Comparison of ENCODE assay signal across 2 cellular contexts in the genomic region with DNA sequence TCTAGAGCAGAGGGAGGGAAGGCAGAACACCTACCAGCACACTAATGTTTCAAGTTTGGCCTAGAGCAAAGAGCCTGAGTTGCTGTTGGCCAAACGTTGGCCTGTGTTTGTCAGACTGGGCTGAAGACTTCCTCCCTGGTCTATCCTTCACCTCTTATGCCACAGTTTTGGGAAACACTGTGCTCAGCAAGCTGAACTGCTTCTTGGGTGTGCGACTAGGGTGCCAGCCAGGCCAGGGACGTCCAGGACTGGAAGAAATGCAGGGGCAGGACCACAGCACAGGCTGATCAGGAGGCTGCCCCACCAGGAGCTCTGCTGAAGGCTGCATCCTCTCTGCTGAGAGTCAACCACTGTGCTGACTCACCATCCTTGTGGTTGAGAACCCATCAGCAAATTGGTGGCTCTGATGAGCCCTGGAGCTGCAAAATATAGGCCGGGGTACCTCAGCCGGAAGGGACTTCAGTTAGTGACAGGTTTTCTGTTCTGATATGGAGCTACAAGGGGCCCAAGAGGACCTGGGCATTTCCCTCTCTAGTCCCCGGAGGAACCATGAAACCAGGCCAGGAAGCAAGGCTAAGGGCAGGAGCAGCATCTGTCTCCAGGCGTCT.
TF ChIP-seq lines count a peak whose summit lies in the region.

No MANE protein-coding gene starts in this region.

TF ChIP-seq in HepG2, 621 proteins besides CTCF, POLR2A, EP300 and RAD21:
- TF ChIP-seq ASH2L (IDR thresholded peaks at IDR 0.05; ENCODE audit: insufficient read length, low read depth, low read length), result no peak
- no peak for TF ChIP-seq GLI4 (CRISPR knock-in tag; IDR thresholded peaks at IDR 0.05; ENCODE audit: borderline replicate concordance)
- TF ChIP-seq, protein P1, sequence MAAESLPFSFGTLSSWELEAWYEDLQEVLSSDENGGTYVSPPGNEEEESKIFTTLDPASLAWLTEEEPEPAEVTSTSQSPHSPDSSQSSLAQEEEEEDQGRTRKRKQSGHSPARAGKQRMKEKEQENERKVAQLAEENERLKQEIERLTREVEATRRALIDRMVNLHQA (CRISPR knock-in tag; IDR thresholded peaks at IDR 0.05), result no peak
- no peak for TF ChIP-seq GABPB1 (CRISPR knock-in tag; IDR thresholded peaks at IDR 0.05)
- no peak for TF ChIP-seq MAF1 (CRISPR knock-in tag; IDR thresholded peaks at IDR 0.05; ENCODE audit: borderline replicate concordance)
- TF ChIP-seq GZF1 (CRISPR knock-in tag; IDR thresholded peaks at IDR 0.05), result no peak
- TF ChIP-seq TEAD2 (CRISPR knock-in tag; IDR thresholded peaks at IDR 0.05), result no peak
- TF ChIP-seq ZSCAN31 (CRISPR knock-in tag; IDR thresholded peaks at IDR 0.05; ENCODE audit: low read depth), result no peak
- TF ChIP-seq, protein P2, sequence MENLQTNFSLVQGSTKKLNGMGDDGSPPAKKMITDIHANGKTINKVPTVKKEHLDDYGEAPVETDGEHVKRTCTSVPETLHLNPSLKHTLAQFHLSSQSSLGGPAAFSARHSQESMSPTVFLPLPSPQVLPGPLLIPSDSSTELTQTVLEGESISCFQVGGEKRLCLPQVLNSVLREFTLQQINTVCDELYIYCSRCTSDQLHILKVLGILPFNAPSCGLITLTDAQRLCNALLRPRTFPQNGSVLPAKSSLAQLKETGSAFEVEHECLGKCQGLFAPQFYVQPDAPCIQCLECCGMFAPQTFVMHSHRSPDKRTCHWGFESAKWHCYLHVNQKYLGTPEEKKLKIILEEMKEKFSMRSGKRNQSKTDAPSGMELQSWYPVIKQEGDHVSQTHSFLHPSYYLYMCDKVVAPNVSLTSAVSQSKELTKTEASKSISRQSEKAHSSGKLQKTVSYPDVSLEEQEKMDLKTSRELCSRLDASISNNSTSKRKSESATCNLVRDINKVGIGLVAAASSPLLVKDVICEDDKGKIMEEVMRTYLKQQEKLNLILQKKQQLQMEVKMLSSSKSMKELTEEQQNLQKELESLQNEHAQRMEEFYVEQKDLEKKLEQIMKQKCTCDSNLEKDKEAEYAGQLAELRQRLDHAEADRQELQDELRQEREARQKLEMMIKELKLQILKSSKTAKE (CRISPR knock-in tag; IDR thresholded peaks at IDR 0.05; ENCODE audit: borderline replicate concordance), result no peak
- TF ChIP-seq MED8 (CRISPR knock-in tag; IDR thresholded peaks at IDR 0.05; ENCODE audit: insufficient replicate concordance), result no peak
- no peak for TF ChIP-seq ZNF7 (CRISPR knock-in tag; IDR thresholded peaks at IDR 0.05)
- TF ChIP-seq, protein P3, sequence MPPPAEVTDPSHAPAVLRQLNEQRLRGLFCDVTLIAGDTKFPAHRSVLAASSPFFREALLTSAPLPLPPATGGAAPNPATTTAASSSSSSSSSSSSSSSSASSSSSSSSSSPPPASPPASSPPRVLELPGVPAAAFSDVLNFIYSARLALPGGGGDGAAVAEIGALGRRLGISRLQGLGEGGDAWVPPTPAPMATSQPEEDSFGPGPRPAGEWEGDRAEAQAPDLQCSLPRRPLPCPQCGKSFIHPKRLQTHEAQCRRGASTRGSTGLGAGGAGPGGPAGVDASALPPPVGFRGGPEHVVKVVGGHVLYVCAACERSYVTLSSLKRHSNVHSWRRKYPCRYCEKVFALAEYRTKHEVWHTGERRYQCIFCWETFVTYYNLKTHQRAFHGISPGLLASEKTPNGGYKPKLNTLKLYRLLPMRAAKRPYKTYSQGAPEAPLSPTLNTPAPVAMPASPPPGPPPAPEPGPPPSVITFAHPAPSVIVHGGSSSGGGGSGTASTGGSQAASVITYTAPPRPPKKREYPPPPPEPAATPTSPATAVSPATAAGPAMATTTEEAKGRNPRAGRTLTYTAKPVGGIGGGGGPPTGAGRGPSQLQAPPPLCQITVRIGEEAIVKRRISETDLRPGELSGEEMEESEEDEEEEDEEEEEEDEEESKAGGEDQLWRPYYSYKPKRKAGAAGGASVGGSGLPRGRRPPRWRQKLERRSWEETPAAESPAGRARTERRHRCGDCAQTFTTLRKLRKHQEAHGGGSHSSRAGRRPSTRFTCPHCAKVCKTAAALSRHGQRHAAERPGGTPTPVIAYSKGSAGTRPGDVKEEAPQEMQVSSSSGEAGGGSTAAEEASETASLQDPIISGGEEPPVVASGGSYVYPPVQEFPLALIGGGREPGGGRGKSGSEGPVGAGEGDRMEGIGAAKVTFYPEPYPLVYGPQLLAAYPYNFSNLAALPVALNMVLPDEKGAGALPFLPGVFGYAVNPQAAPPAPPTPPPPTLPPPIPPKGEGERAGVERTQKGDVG (CRISPR knock-in tag; IDR thresholded peaks at IDR 0.05; ENCODE audit: borderline replicate concordance), result no peak
- TF ChIP-seq LCORL (IDR thresholded peaks at IDR 0.05), result no peak
- no peak for TF ChIP-seq LCORL (CRISPR knock-in tag; IDR thresholded peaks at IDR 0.05)
- TF ChIP-seq KAT7 (CRISPR knock-in tag; IDR thresholded peaks at IDR 0.05; ENCODE audit: borderline replicate concordance), result no peak
- no peak for TF ChIP-seq RARA (CRISPR knock-in tag; IDR thresholded peaks at IDR 0.05)

TF ChIP-seq in IMR-90, 13 proteins besides CTCF, POLR2A, EP300 and RAD21:
- TF ChIP-seq NFE2L2 (IDR thresholded peaks at IDR 0.05; ENCODE audit: low read depth, low read length) (peak; percentile 22; the same call in 1 of the 2 replicates), MAZ (IDR thresholded peaks at IDR 0.05; ENCODE audit: borderline replicate concordance, low read depth, low read length) (no peak), MAFK (IDR thresholded peaks at IDR 0.05; ENCODE audit: low read depth, low read length) (peak; percentile 63; the same call in 1 of the 2 replicates)
